12 cellular contexts compared by ENCODE assay signal in the genomic region with DNA sequence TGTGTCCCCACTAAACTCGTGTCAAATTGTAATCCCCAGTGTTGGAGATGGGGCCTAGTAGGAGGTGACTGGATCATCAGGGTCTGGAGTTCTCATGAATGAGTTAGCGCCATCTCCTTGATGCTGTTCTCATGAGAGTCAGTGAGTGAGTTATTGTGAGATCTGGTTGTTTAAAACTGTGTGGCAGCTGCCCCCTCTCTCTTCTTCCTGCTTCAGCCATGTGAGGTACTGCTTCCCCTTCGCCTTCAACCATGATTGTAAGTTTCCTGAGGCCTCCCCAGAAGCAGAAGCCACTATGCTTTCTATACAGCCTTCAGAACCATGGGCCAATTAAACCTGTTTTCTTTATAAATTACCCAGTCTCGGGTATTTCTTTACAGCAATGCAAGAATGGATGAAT. TPM values are rescaled to one million over a fixed set of nuclear protein-coding genes. Genes with fewer than 3 reads are reported as not detected.
DNase-seq lines count a peak whose midpoint lies in the region; ATAC-seq and TF ChIP-seq lines count a peak whose summit lies in the region.
"Had no signal": no experiment of that assay in that cellular context is flagged by ENCODE, and none has a peak within 500 bp of the region (broad histone marks: within the 10 kb centered on the region; RNA-seq: fewer than 3 reads in every experiment).

No MANE protein-coding gene starts in this region.

- peak in 1 of 2 donors; percentile 18 for DNase-seq in memory B cell (ENCODE audit: low spot score in 2 of 2)
- no peak for DNase-seq in endothelial cell (ENCODE audit: low spot score)
- DNase-seq in effector memory CD4-positive, alpha-beta T cell, result no peak
- DNase-seq in NCI-H187 (lab: John Stamatoyannopoulos, UW), result no peak
- no peak for DNase-seq in spleen
- DNase-seq: activated CD4-positive, alpha-beta T cell treated with anti-CD3 and anti-CD28 coated beads, Interleukin-2, amount 10 ng/mL, durations not matched to agents 24 days and 14 days; CD8-positive, alpha-beta memory T cell; T-helper 2 cell had no signal

- H3K4me3 Mint-ChIP-seq in memory B cell (peak overlapping the region; percentile 12), endothelial cell (ENCODE audit: unreplicated experiment) (no peak overlapping the region)
- H3K4me3 Mint-ChIP-seq: activated CD4-positive, alpha-beta T cell treated with anti-CD3 and anti-CD28 coated beads, Interleukin-2, amount 10 ng/mL, durations not matched to agents 24 days and 14 days; CD8-positive, alpha-beta memory T cell had no signal

- peak overlapping the region; percentile 97 for H3K27ac Mint-ChIP-seq in memory B cell
- no peak overlapping the region for H3K27ac Mint-ChIP-seq in endothelial cell (ENCODE audit: unreplicated experiment)
- H3K27ac Mint-ChIP-seq: activated CD4-positive, alpha-beta T cell treated with anti-CD3 and anti-CD28 coated beads, Interleukin-2, amount 10 ng/mL, durations not matched to agents 24 days and 14 days; activated T-helper 2 cell treated with anti-CD3 and anti-CD28 coated beads, Interferon-gamma antibody, Interleukin-2, Interleukin-4, amounts not matched to agents 10 μg/mL and 5 μg/mL and 100 μg/mL, durations not matched to agents 14 hours and 24 hours and 36 hours; CD8-positive, alpha-beta memory T cell had no signal

- TF ChIP-seq CTCF in endothelial cell (IDR thresholded peaks at IDR 0.05; ENCODE audit: unreplicated experiment), result no peak
- no peak for TF ChIP-seq CTCF in spleen (IDR thresholded peaks at IDR 0.05 in 8 of 11, conservative IDR thresholded peaks at IDR 0.05 in 3 of 11)

- H3K27me3 ChIP-seq in effector memory CD4-positive, alpha-beta T cell (replicated peaks; ENCODE audit: control insufficient read depth, insufficient read depth, low read length, poor library complexity, severe bottlenecking), result no peaks in the 10 kb centered on the region
- no peaks in the 10 kb centered on the region for H3K27me3 ChIP-seq in spleen (replicated peaks in 1 of 7)

- intact Hi-C loops in spleen (cut with DNase I; ENCODE audit: low total_unique reads), result loop anchor here (10.0 kb wide), 1 partner anchor 92 kb away; no protein-coding TSS in a partner anchor

- H3K36me3 ChIP-seq in effector memory CD4-positive, alpha-beta T cell (ENCODE audit: control insufficient read depth, insufficient read depth, low read length), result no peaks in the 10 kb centered on the region
- peaks cover 0 to 6% (median 0%) of the 10 kb centered on the region in 6 donors for H3K36me3 ChIP-seq in spleen

- no peak overlapping the region for H3K4me3 ChIP-seq in effector memory CD4-positive, alpha-beta T cell (ENCODE audit: insufficient read depth, low read depth, low read length, poor library complexity, severe bottlenecking)
- H3K4me3 ChIP-seq in spleen, result no peak overlapping the region

- no peak for TF ChIP-seq POLR2A in spleen (IDR thresholded peaks at IDR 0.05)

- WGBS in spleen, 5 donors, result 66 to 83% (median 81%) methylated on average over 4 of the region's 4 CpGs

- H3K9me3 Mint-ChIP-seq in memory B cell (no peaks in the 10 kb centered on the region), endothelial cell (ENCODE audit: unreplicated experiment) (no peaks in the 10 kb centered on the region)
- H3K9me3 Mint-ChIP-seq: activated CD4-positive, alpha-beta T cell treated with anti-CD3 and anti-CD28 coated beads, Interleukin-2, amount 10 ng/mL, durations not matched to agents 24 days and 14 days; CD8-positive, alpha-beta memory T cell had no signal

- H3K4me1 Mint-ChIP-seq in memory B cell (peaks cover 56% of the 10 kb centered on the region), endothelial cell (ENCODE audit: unreplicated experiment) (peaks cover 3% of the 10 kb centered on the region)
- H3K4me1 Mint-ChIP-seq: CD8-positive, alpha-beta memory T cell had no signal

- H3K4me1 ChIP-seq in effector memory CD4-positive, alpha-beta T cell (ENCODE audit: control insufficient read depth, insufficient read depth, low read length, poor library complexity, severe bottlenecking), result no peaks in the 10 kb centered on the region
- H3K4me1 ChIP-seq in spleen, result peaks cover 0 to 16% (median 2%) of the 10 kb centered on the region in 6 donors

- peak; percentile 54 for ATAC-seq in GM18909 (IDR thresholded peaks at IDR 0.05; ENCODE audit: poor library complexity, unreplicated experiment)
- ATAC-seq in GM21717 (IDR thresholded peaks at IDR 0.05; ENCODE audit: unreplicated experiment), result peak; percentile 51
- peak; percentile 65 for ATAC-seq in HG03342 (IDR thresholded peaks at IDR 0.05; ENCODE audit: unreplicated experiment)
- ATAC-seq in memory B cell (ENCODE audit: low read depth), result peak; percentile 76

- no peak overlapping the region for H3K27ac ChIP-seq in effector memory CD4-positive, alpha-beta T cell (ENCODE audit: insufficient read depth, low read length, poor library complexity, severe bottlenecking)
- H3K27ac ChIP-seq in spleen, result peak overlapping the region in 4 of 8 donors; percentile 46 to 61 (median 54)

- H3K27me3 Mint-ChIP-seq in memory B cell (no peaks in the 10 kb centered on the region), endothelial cell (ENCODE audit: unreplicated experiment) (peaks cover 3% of the 10 kb centered on the region)

- no peaks in the 10 kb centered on the region for H3K9me3 ChIP-seq in effector memory CD4-positive, alpha-beta T cell (ENCODE audit: control insufficient read depth, low read length)
- H3K9me3 ChIP-seq in spleen, result peaks cover 0 to 3% (median 0%) of the 10 kb centered on the region in 8 donors

- H3K36me3 Mint-ChIP-seq in memory B cell (peaks cover 25% of the 10 kb centered on the region), endothelial cell (ENCODE audit: low read depth, unreplicated experiment) (no peaks in the 10 kb centered on the region)

RNA-seq across cellular contexts. Expression of gene AP1S3, which starts 50.4 kb away (rescaled TPM):
- 0.80 TPM for total RNA-seq in endothelial cell (ENCODE audit: unreplicated experiment)
- total RNA-seq in spleen, result 10 to 100 TPM in 5 of 7 donors, 1 to 10 TPM in 2; 6.3 to 16.0 (median 12.7) TPM
- 1 to 10 TPM; 2.4 to 6.7 (median 3.2) TPM for polyA plus RNA-seq in spleen
